23 cellular contexts compared by ENCODE assay signal in genomic region chr2:241812730-241813079, GRCh38. TPM values are rescaled to one million over a fixed set of nuclear protein-coding genes. Genes with fewer than 3 reads are reported as not detected.
DNase-seq lines count a peak whose midpoint lies in the region; ATAC-seq and TF ChIP-seq lines count a peak whose summit lies in the region.
"Had no signal": no experiment of that assay in that cellular context is flagged by ENCODE, and none has a peak within 500 bp of the region (broad histone marks: within the 10 kb centered on the region; RNA-seq: fewer than 3 reads in every experiment).

No MANE protein-coding gene starts in this region.

- no peaks in the 10 kb centered on the region for H3K79me2 ChIP-seq in PC-9 (ENCODE audit: low read depth)

- no peak for TF ChIP-seq POLR2A in adrenal gland (IDR thresholded peaks at IDR 0.05)

- H4K20me1 ChIP-seq in PC-9 (ENCODE audit: insufficient read depth): no peaks in the 10 kb centered on the region

- H3F3A ChIP-seq in PC-9 (ENCODE audit: insufficient read depth, low read depth): no peaks in the 10 kb centered on the region; the same call in 1 of the 2 replicates

- no peaks in the 10 kb centered on the region for H3K4me1 ChIP-seq in adrenal gland (replicated peaks in 1 of 2)
- H3K4me1 ChIP-seq in PC-9 (replicated peaks; ENCODE audit: insufficient read depth): no peaks in the 10 kb centered on the region

- H3K36me3 ChIP-seq in adrenal gland (replicated peaks in 1 of 2) (no peaks in the 10 kb centered on the region), PC-9 (ENCODE audit: low read depth) (no peaks in the 10 kb centered on the region)
- H3K36me3 ChIP-seq: ascending aorta, BE2C, lower lobe of right lung, tibial nerve had no signal

- CTCF ChIA-PET in PC-9 (lab: Charles Lee): interaction anchor here (0.6 kb wide), 1 partner anchor 12 kb away, joined by 3 read pairs; no protein-coding TSS in a partner anchor

- no peak overlapping the region for H3K4me2 ChIP-seq in PC-9

- H3K27me3 ChIP-seq in adrenal gland (no peaks in the 10 kb centered on the region), PC-9 (ENCODE audit: insufficient read depth, low read depth) (peaks cover 76% of the 10 kb centered on the region)
- H3K27me3 ChIP-seq: ascending aorta, BE2C had no signal

- intact Hi-C loops in adrenal gland (cut with DNase I) (no loop called here), PC-9 (cut with micrococcal nuclease; ENCODE audit: unreplicated experiment) (no loop called here)

- H2AFZ ChIP-seq in PC-9: no peak overlapping the region

- ATAC-seq in HG02938 (IDR thresholded peaks at IDR 0.05; ENCODE audit: unreplicated experiment): no peak
- ATAC-seq in HG02973 (IDR thresholded peaks at IDR 0.05; ENCODE audit: unreplicated experiment): no peak
- ATAC-seq: K562, WTC11 had no signal

- POLR2A ChIA-PET in PC-9 (lab: Charles Lee; ENCODE audit: unreplicated experiment): no interaction called here

- WGBS in adrenal gland, 4 donors: 80 to 82% (median 81%) methylated on average over 1 to 8 of the region's 8 CpGs

- TF ChIP-seq CTCF in adrenal gland (IDR thresholded peaks at IDR 0.05) (no peak), PC-9 (conservative IDR thresholded peaks at IDR 0.05) (no peak)

- H3K9me3 ChIP-seq in adrenal gland (replicated peaks in 1 of 3) (no peaks in the 10 kb centered on the region), PC-9 (ENCODE audit: insufficient read depth, low read depth) (no peaks in the 10 kb centered on the region)
- H3K9me3 ChIP-seq: ascending aorta, BE2C, lower lobe of right lung, tibial nerve had no signal

- no peaks in the 10 kb centered on the region for H3K9me2 ChIP-seq in PC-9 (ENCODE audit: insufficient read depth)

- no TSS peak for BruUV-seq in PC-9 (replicated peaks; lab: Mats Ljungman, UMichigan)

- H3K27ac ChIP-seq in adrenal gland (no peak overlapping the region), PC-9 (no peak overlapping the region)
- H3K27ac ChIP-seq: ascending aorta, HL-60, lower lobe of right lung, skin epidermis, tibial nerve had no signal

- DNase-seq in Ammon's horn (ENCODE audit: low spot score) (peak; percentile 70), D341Med (ENCODE audit: low spot score) (peak; percentile 23), amygdala (lab: John Stamatoyannopoulos, UW) (peak in 34 of 56 donors; percentile 7 to 75 (median 53)), midbrain (lab: John Stamatoyannopoulos, UW) (peak; percentile 24), adrenal gland (no peak), PC-9 (no peak)
- DNase-seq: activated gamma-delta T cell; BE2C; foreskin melanocyte; lower lobe of right lung; NCI-H1092; NCI-H2171; NCI-H82; stimulated activated CD4-positive, alpha-beta T cell treated with anti-CD3 and anti-CD28 coated beads, Interleukin-4, amount 100 ng/mL, for 24 hours had no signal

- H3K4me3 ChIP-seq in adrenal gland: no peak overlapping the region
- H3K4me3 ChIP-seq in PC-9: no peak overlapping the region
- H3K4me3 ChIP-seq: ascending aorta, K562, lower lobe of right lung, skin epidermis, tibial nerve had no signal

RNA-seq across cellular contexts. Expression of gene NEU4, which starts 3.7 kb away (rescaled TPM):
- total RNA-seq in adrenal gland: 1 to 10 TPM in 2 of 8 donors, under 1 TPM in 4, not detected in 2; 0.28 to 2.3 (median 0.47) TPM
- polyA plus RNA-seq in adrenal gland: 1 to 10 TPM in 1 of 3 donors, under 1 TPM in 1, not detected in 1; 0.17 to 1.3 TPM
- total RNA-seq in PC-9 (2021): 0.90 and 0.92 TPM in 2 replicates
- total RNA-seq: ascending aorta, lower lobe of right lung had no signal
- polyA plus RNA-seq: neural cell had no signal

RNA-seq across cellular contexts. Expression of gene GAL3ST2, which starts 36.1 kb away (rescaled TPM):
- 1 to 10 TPM in 2 of 8 donors, under 1 TPM in 4, not detected in 2; 0.25 to 1.8 (median 0.84) TPM for total RNA-seq in adrenal gland
- under 1 TPM in 1 of 3 donors, not detected in 2; 0.16 TPM for polyA plus RNA-seq in adrenal gland
- total RNA-seq in PC-9 (2021): 3.9 and 4.3 TPM in 2 replicates
- total RNA-seq: ascending aorta, lower lobe of right lung had no signal
- polyA plus RNA-seq: K562, neural cell had no signal

RNA-seq across cellular contexts. Expression of gene PDCD1, which starts 46.0 kb away (rescaled TPM):
- total RNA-seq in adrenal gland (under 1 TPM in 6 of 8 donors, not detected in 2; 0.23 to 0.84 (median 0.32) TPM), PC-9 (2021) (not detected in 2 replicates)
- polyA plus RNA-seq in adrenal gland: 1 to 10 TPM in 1 of 3 donors, under 1 TPM in 1, not detected in 1; 0.81 to 2.0 TPM
- total RNA-seq: ascending aorta had no signal
- polyA plus RNA-seq: neural cell had no signal

RNA-seq across cellular contexts. Expression of gene RTP5, which starts 56.8 kb away (rescaled TPM):
- total RNA-seq in adrenal gland (under 1 TPM in 1 of 8 donors, not detected in 7; 0.11 TPM), PC-9 (2021) (not detected in 2 replicates)
- polyA plus RNA-seq in adrenal gland: under 1 TPM in 2 of 3 donors, not detected in 1; 0.07 to 0.56 TPM
- total RNA-seq: ascending aorta, K562, lower lobe of right lung, tibial nerve, WTC11 had no signal
- polyA plus RNA-seq: K562 had no signal

Comparison
In these comparisons a context has a peak if more than half of its experiments do, and no peak if none do; other contexts are left out.
1. DNase-seq: peak in Ammon's horn (single experiment), D341Med (single experiment), amygdala (34 of 56) and midbrain (single experiment); none in adrenal gland (0 of 7) and PC-9 (0 of 2).